Comparison of ENCODE assay signal across 1 cellular context in the genomic region with DNA sequence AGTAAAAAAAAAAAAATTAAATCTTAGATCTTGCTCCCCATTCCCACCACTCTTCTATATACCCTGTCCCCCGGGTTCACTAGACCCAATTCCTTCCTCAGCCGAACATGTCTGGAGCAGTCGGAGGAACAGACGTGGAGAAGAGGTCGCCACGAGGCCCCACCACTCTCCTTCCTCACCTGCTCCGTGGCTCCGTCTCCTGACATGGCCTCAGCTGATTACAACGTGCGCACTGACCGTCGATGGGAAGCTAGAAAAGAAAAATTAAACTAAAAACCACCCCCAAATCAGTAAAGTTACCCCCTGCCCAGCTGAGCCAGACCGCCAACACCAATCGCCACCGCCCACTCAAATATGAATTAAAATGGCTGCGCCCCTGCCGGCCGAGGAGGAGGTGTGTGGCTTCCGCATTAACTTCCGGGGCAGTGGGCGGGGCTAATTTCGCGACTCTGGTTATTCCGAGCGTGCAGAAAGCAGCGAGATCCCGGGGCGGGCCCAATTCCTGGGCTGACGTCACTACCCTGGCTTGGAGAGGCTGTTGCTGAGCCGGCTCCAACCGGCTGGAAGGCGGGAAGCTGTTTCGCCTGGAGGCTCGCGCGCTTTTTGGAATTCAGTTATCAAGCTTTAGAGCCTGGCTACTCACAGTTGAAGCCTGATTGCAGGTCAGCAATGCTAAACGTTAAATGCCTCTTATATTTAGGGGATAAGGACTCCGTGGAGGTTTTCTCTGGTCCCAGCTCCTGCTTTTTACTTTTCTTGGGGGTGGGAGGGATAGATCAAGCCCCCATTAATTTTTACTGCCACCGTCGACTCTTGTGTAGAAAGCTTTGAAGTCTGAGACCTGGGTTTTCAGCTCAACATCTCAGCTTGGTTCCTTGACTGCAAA.
TF ChIP-seq lines count a peak whose summit lies in the region.

Gene CSTF3, minus strand, starts transcription at position 361 of the 886 bp plus-strand sequence. Its CDS starts 155 bp downstream, at position 206.

TF ChIP-seq in K562, 482 proteins besides CTCF, POLR2A, EP300 and RAD21 (continued from another document and continues in another):
- TF ChIP-seq, protein P1, sequence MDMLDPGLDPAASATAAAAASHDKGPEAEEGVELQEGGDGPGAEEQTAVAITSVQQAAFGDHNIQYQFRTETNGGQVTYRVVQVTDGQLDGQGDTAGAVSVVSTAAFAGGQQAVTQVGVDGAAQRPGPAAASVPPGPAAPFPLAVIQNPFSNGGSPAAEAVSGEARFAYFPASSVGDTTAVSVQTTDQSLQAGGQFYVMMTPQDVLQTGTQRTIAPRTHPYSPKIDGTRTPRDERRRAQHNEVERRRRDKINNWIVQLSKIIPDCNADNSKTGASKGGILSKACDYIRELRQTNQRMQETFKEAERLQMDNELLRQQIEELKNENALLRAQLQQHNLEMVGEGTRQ (CRISPR knock-in tag; IDR thresholded peaks at IDR 0.05) = no peak
- TF ChIP-seq HDAC8 (tag; IDR thresholded peaks at IDR 0.05) = no peak
- TF ChIP-seq KLF16 (IDR thresholded peaks at IDR 0.05) = peak; percentile 98
- peak; percentile 77 for TF ChIP-seq PHF20 (IDR thresholded peaks at IDR 0.05; ENCODE audit: partially characterized antibody)
- TF ChIP-seq ZNF444 (CRISPR knock-in tag; IDR thresholded peaks at IDR 0.05) = no peak
- peak; percentile 100 for TF ChIP-seq E2F6 (IDR thresholded peaks at IDR 0.05; ENCODE audit: borderline replicate concordance in 1 of 2, extremely low read depth in 1 of 2, insufficient read depth in 1 of 2, insufficient read length in 1 of 2, low read depth in 1 of 2, low read length in 1 of 2, poor library complexity in 1 of 2, severe bottlenecking in 1 of 2)
- no peak for TF ChIP-seq NFYB (IDR thresholded peaks at IDR 0.05; ENCODE audit: extremely low read depth, insufficient read length)
- TF ChIP-seq, protein P2, sequence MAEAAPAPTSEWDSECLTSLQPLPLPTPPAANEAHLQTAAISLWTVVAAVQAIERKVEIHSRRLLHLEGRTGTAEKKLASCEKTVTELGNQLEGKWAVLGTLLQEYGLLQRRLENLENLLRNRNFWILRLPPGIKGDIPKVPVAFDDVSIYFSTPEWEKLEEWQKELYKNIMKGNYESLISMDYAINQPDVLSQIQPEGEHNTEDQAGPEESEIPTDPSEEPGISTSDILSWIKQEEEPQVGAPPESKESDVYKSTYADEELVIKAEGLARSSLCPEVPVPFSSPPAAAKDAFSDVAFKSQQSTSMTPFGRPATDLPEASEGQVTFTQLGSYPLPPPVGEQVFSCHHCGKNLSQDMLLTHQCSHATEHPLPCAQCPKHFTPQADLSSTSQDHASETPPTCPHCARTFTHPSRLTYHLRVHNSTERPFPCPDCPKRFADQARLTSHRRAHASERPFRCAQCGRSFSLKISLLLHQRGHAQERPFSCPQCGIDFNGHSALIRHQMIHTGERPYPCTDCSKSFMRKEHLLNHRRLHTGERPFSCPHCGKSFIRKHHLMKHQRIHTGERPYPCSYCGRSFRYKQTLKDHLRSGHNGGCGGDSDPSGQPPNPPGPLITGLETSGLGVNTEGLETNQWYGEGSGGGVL (CRISPR knock-in tag; IDR thresholded peaks at IDR 0.05) = no peak
- 0 out of 2 replicates have a peak, but pooled peaks have one; percentile 29 for TF ChIP-seq SMARCA4 (IDR thresholded peaks at IDR 0.05)
- peak in 1 of 2 experiments; percentile 98; a peak in 2 of 3 replicates for TF ChIP-seq CBX3 (IDR thresholded peaks at IDR 0.05; ENCODE audit: borderline replicate concordance in 1 of 2, low read length in 2 of 2)
- TF ChIP-seq ZFP30 (CRISPR knock-in tag; IDR thresholded peaks at IDR 0.05; ENCODE audit: borderline replicate concordance) = no peak
- 0 out of 2 replicates have a peak, but pooled peaks have one; percentile 77 for TF ChIP-seq ARID3A (IDR thresholded peaks at IDR 0.05; ENCODE audit: borderline replicate concordance, low read depth, low read length)
- no peak for TF ChIP-seq SRSF9 (IDR thresholded peaks at IDR 0.05; ENCODE audit: borderline replicate concordance, low read depth, low read length)
- peak; percentile 58; the same call in 1 of the 2 replicates for TF ChIP-seq CBX5 (IDR thresholded peaks at IDR 0.05; ENCODE audit: borderline replicate concordance, low read depth)
- peak; percentile 72; the same call in 1 of the 2 replicates for TF ChIP-seq MBD2 (IDR thresholded peaks at IDR 0.05; ENCODE audit: borderline replicate concordance, low read depth)
- 0 out of 2 replicates have a peak, but pooled peaks have one; percentile 47 for TF ChIP-seq PTTG1 (tag; IDR thresholded peaks at IDR 0.05; ENCODE audit: low read depth)
- TF ChIP-seq NUFIP1 (IDR thresholded peaks at IDR 0.05; ENCODE audit: partially characterized antibody) = no peak
- TF ChIP-seq ZNF408 (CRISPR knock-in tag; IDR thresholded peaks at IDR 0.05; ENCODE audit: low read depth) = no peak
- TF ChIP-seq TAF1 (IDR thresholded peaks at IDR 0.05; ENCODE audit: control insufficient read depth, extremely low read depth, insufficient read depth, low read length, severe bottlenecking) = peak; percentile 99
- no peak for TF ChIP-seq MYNN (IDR thresholded peaks at IDR 0.05)
- TF ChIP-seq MYNN (CRISPR knock-in tag; IDR thresholded peaks at IDR 0.05) = no peak
- TF ChIP-seq, protein P3, sequence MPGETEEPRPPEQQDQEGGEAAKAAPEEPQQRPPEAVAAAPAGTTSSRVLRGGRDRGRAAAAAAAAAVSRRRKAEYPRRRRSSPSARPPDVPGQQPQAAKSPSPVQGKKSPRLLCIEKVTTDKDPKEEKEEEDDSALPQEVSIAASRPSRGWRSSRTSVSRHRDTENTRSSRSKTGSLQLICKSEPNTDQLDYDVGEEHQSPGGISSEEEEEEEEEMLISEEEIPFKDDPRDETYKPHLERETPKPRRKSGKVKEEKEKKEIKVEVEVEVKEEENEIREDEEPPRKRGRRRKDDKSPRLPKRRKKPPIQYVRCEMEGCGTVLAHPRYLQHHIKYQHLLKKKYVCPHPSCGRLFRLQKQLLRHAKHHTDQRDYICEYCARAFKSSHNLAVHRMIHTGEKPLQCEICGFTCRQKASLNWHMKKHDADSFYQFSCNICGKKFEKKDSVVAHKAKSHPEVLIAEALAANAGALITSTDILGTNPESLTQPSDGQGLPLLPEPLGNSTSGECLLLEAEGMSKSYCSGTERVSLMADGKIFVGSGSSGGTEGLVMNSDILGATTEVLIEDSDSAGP (CRISPR knock-in tag; IDR thresholded peaks at IDR 0.05) = no peak
- no peak for TF ChIP-seq NFATC3 (IDR thresholded peaks at IDR 0.05)
- TF ChIP-seq PRDM10 (IDR thresholded peaks at IDR 0.05; ENCODE audit: partially characterized antibody) = peak; percentile 50
- peak; percentile 70 for TF ChIP-seq ZFX (CRISPR knock-in tag; IDR thresholded peaks at IDR 0.05)
- TF ChIP-seq HSF4 (CRISPR knock-in tag; IDR thresholded peaks at IDR 0.05; ENCODE audit: borderline replicate concordance) = no peak
- TF ChIP-seq, protein P4, sequence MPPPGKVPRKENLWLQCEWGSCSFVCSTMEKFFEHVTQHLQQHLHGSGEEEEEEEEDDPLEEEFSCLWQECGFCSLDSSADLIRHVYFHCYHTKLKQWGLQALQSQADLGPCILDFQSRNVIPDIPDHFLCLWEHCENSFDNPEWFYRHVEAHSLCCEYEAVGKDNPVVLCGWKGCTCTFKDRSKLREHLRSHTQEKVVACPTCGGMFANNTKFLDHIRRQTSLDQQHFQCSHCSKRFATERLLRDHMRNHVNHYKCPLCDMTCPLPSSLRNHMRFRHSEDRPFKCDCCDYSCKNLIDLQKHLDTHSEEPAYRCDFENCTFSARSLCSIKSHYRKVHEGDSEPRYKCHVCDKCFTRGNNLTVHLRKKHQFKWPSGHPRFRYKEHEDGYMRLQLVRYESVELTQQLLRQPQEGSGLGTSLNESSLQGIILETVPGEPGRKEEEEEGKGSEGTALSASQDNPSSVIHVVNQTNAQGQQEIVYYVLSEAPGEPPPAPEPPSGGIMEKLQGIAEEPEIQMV (tag; conservative IDR thresholded peaks at IDR 0.05; ENCODE audit: low read depth) = no peak
- TF ChIP-seq ZBTB12 (CRISPR knock-in tag; IDR thresholded peaks at IDR 0.05) = peak; percentile 71; the same call in 1 of the 2 replicates
- TF ChIP-seq, protein P5, sequence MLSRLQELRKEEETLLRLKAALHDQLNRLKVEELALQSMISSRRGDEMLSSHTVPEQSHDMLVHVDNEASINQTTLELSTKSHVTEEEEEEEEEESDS (CRISPR knock-in tag; IDR thresholded peaks at IDR 0.05) = no peak
- peak; percentile 78 for TF ChIP-seq GTF2E2 (tag; IDR thresholded peaks at IDR 0.05)
- no peak; the same call in 1 of the 2 replicates for TF ChIP-seq KLF6 (CRISPR knock-in tag; IDR thresholded peaks at IDR 0.05; ENCODE audit: borderline replicate concordance)
- TF ChIP-seq ZBTB17 (CRISPR knock-in tag; IDR thresholded peaks at IDR 0.05) = peak; percentile 46; the same call in 1 of the 2 replicates
- no peak for TF ChIP-seq PBX2 (CRISPR knock-in tag; IDR thresholded peaks at IDR 0.05; ENCODE audit: low read depth)
- TF ChIP-seq PBX2 (tag; conservative IDR thresholded peaks at IDR 0.05; ENCODE audit: low read depth) = no peak
- TF ChIP-seq SRSF3 (IDR thresholded peaks at IDR 0.05; ENCODE audit: insufficient read depth, low read length) = no peak
- TF ChIP-seq RFX1 (IDR thresholded peaks at IDR 0.05) = no peak
- TF ChIP-seq KDM2B (CRISPR knock-in tag; IDR thresholded peaks at IDR 0.05) = no peak
- TF ChIP-seq HEY1 (CRISPR knock-in tag; IDR thresholded peaks at IDR 0.05; ENCODE audit: borderline replicate concordance) = no peak
